26 cellular contexts compared by ENCODE assay signal in the genomic region with DNA sequence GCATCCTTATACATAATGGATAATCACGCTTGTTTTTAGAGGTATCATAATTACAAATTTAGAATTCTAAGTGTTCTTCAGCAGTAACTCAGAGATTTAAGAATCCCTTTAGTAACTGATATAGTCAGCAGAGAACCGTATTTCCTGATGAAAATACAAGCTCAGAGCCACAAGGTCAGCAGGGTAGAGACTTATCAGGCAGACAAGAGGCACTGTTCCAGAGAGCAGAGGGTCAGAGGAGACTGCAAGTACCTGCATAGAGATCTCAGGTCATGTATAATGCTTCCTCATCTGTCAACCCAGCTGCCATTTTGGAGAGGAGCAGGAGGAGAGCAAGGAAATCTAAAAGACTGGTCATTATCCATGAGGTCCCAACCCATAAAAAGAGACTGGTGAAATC.
DNase-seq lines count a peak whose midpoint lies in the region; ATAC-seq, FAIRE-seq and TF ChIP-seq lines count a peak whose summit lies in the region.
"Had no signal": no experiment of that assay in that cellular context is flagged by ENCODE, and none has a peak within 500 bp of the region (broad histone marks: within the 10 kb centered on the region; RNA-seq: fewer than 3 reads in every experiment).

No MANE protein-coding gene starts in this region.

- DNase-seq in cardiac muscle cell (ENCODE audit: low read depth in 1 of 2, low spot score in 1 of 2) (no peak), right atrium auricular region (ENCODE audit: low spot score) (no peak), right lobe of liver (peak in 1 of 3 donors; percentile 44), HepG2 (ENCODE audit: low spot score) (no peak), astrocyte (ENCODE audit: low read depth) (no peak), left lobe of liver (ENCODE audit: low spot score) (no peak), aorta (no peak)
- DNase-seq in CD8-positive, alpha-beta T cell = no peak
- DNase-seq: AML-193; CD4-positive, alpha-beta T cell; CD8-positive, alpha-beta memory T cell; COR-L47; DMS 273 treated with DMSO at 0.1 percent for 48 hours; DMS153; DMS53; DMS79; DND-41; EL; GDM1 had no signal

- no peaks in the 10 kb centered on the region for H3K27me3 ChIP-seq in cardiac muscle cell
- no peaks in the 10 kb centered on the region for H3K27me3 ChIP-seq in right atrium auricular region
- no peaks in the 10 kb centered on the region for H3K27me3 ChIP-seq in right lobe of liver
- H3K27me3 ChIP-seq in HepG2 (ENCODE audit: control insufficient read depth in 1 of 2, insufficient read depth in 2 of 2, low read length in 2 of 2) = no peaks in the 10 kb centered on the region
- H3K27me3 ChIP-seq in astrocyte (ENCODE audit: insufficient read depth, low read length) = no peaks in the 10 kb centered on the region
- no peaks in the 10 kb centered on the region for H3K27me3 ChIP-seq in aorta (ENCODE audit: control insufficient read depth in 1 of 2, insufficient read depth in 2 of 2, low read length in 1 of 2)
- H3K27me3 ChIP-seq in CD8-positive, alpha-beta T cell (ENCODE audit: insufficient read depth, low read length) = no peaks in the 10 kb centered on the region
- H3K27me3 ChIP-seq: BLaER1 treated with 17β-estradiol and CSF1 and Interleukin-3, amounts not matched to agents 10 nM and 100 nM had no signal

- H3K4me3 ChIP-seq in cardiac muscle cell (no peak overlapping the region), right atrium auricular region (no peak overlapping the region), right lobe of liver (no peak overlapping the region), HepG2 (replicated peaks in 1 of 3; ENCODE audit: insufficient read depth in 1 of 3, low read depth in 2 of 3, low read length in 3 of 3) (no peak overlapping the region), astrocyte (ENCODE audit: insufficient read depth, low read depth, low read length) (no peak overlapping the region), aorta (ENCODE audit: low read length in 2 of 2) (no peak overlapping the region)
- H3K4me3 ChIP-seq in CD8-positive, alpha-beta T cell (ENCODE audit: low read depth, low read length) = no peak overlapping the region
- H3K4me3 ChIP-seq: A549; BLaER1 treated with 17β-estradiol and CSF1 and Interleukin-3, amounts not matched to agents 10 nM and 100 nM; GM12878 had no signal

- no peaks in the 10 kb centered on the region for H3K4me1 Mint-ChIP-seq in astrocyte (ENCODE audit: low read depth, unreplicated experiment)
- H3K4me1 Mint-ChIP-seq in CD8-positive, alpha-beta T cell (ENCODE audit: low read depth) = no peaks in the 10 kb centered on the region
- H3K4me1 Mint-ChIP-seq: B cell; CD8-positive, alpha-beta memory T cell had no signal

- H3K27ac Mint-ChIP-seq in astrocyte (ENCODE audit: unreplicated experiment) = no peak overlapping the region
- no peak overlapping the region for H3K27ac Mint-ChIP-seq in CD8-positive, alpha-beta T cell
- H3K27ac Mint-ChIP-seq: B cell; CD4-positive, alpha-beta T cell; CD8-positive, alpha-beta memory T cell had no signal

- no peak overlapping the region for H3K4me3 Mint-ChIP-seq in astrocyte (ENCODE audit: unreplicated experiment)
- no peak overlapping the region for H3K4me3 Mint-ChIP-seq in CD8-positive, alpha-beta T cell
- H3K4me3 Mint-ChIP-seq: B cell; CD4-positive, alpha-beta T cell; CD8-positive, alpha-beta memory T cell had no signal

- no peaks in the 10 kb centered on the region for H3K27me3 Mint-ChIP-seq in astrocyte (ENCODE audit: low read depth, unreplicated experiment)
- H3K27me3 Mint-ChIP-seq in CD8-positive, alpha-beta T cell (ENCODE audit: low read depth) = no peaks in the 10 kb centered on the region
- H3K27me3 Mint-ChIP-seq: B cell; CD4-positive, alpha-beta T cell; CD8-positive, alpha-beta memory T cell had no signal

- CTCF ChIA-PET in HepG2 (lab: Yijun Ruan, JAX; ENCODE audit: low intra/inter-chr PET ratio, low total read pairs) = no interaction called here
- CTCF ChIA-PET in CD8-positive, alpha-beta T cell (lab: Charles Lee) = no interaction called here

- in situ Hi-C loops in HepG2 (cut with HindIII; ENCODE audit: extremely low pct_ligation_motif_present, low pct_unique_long_range_greater_than_20kb) = no loop called here

- TF ChIP-seq EP300 in HepG2 (IDR thresholded peaks at IDR 0.05; ENCODE audit: low read depth in 2 of 2, low read length in 2 of 2) (no peak), HepG2 (CRISPR knock-in tag; IDR thresholded peaks at IDR 0.05; ENCODE audit: borderline replicate concordance) (no peak)

- TF ChIP-seq RAD21 in HepG2 (CRISPR knock-in tag; IDR thresholded peaks at IDR 0.05) = no peak

- H3K27ac ChIP-seq in cardiac muscle cell = peak overlapping the region; percentile 38
- H3K27ac ChIP-seq in right atrium auricular region = no peak overlapping the region
- H3K27ac ChIP-seq in right lobe of liver = no peak overlapping the region
- H3K27ac ChIP-seq in HepG2 (ENCODE audit: extremely low read length, insufficient read depth, low read length) = no peak overlapping the region
- H3K27ac ChIP-seq in astrocyte (ENCODE audit: low read depth, low read length) = no peak overlapping the region
- H3K27ac ChIP-seq in aorta (ENCODE audit: low read depth in 1 of 2, low read length in 2 of 2) = no peak overlapping the region
- no peak overlapping the region for H3K27ac ChIP-seq in CD8-positive, alpha-beta T cell (ENCODE audit: low read depth, low read length)
- H3K27ac ChIP-seq: 22Rv1; A549; BLaER1 treated with 17β-estradiol and CSF1 and Interleukin-3, amounts not matched to agents 10 nM and 100 nM; C4-2B had no signal

- TF ChIP-seq POLR2A in right lobe of liver (IDR thresholded peaks at IDR 0.05) = no peak
- no peak for TF ChIP-seq POLR2A in HepG2 (IDR thresholded peaks at IDR 0.05; ENCODE audit: insufficient read depth in 1 of 2, low read depth in 2 of 2, low read length in 2 of 2)

- 27% methylated on average over 2 of the region's 2 CpGs for WGBS in right lobe of liver (ENCODE audit: insufficient coverage, low coverage, low lambda C conversion rate, missing lambda C conversion rate)
- WGBS in HepG2 (ENCODE audit: low lambda C conversion rate) = 0% methylated on average over 2 of the region's 2 CpGs
- WGBS in aorta, 2 donors = 68 to 87% methylated on average over 2 of the region's 2 CpGs

- no TSS peak for BruUV-seq in HepG2 (replicated peaks; lab: Mats Ljungman, UMichigan)

- no peak for FAIRE-seq in HepG2 (lab: Jason Lieb, UNC)
- peak; percentile 72 for FAIRE-seq in astrocyte (lab: Jason Lieb, UNC)
- FAIRE-seq: A549, GM12878, GM12892 had no signal

- H3K36me3 ChIP-seq in cardiac muscle cell (no peaks in the 10 kb centered on the region), right atrium auricular region (no peaks in the 10 kb centered on the region), right lobe of liver (no peaks in the 10 kb centered on the region), HepG2 (replicated peaks in 1 of 2; ENCODE audit: control insufficient read depth in 1 of 2, insufficient read depth in 2 of 2, low read length in 2 of 2) (no peaks in the 10 kb centered on the region), astrocyte (ENCODE audit: insufficient read depth, low read length) (no peaks in the 10 kb centered on the region), aorta (ENCODE audit: control insufficient read depth in 1 of 2, insufficient read depth in 2 of 2, low read length in 1 of 2) (no peaks in the 10 kb centered on the region)
- no peaks in the 10 kb centered on the region for H3K36me3 ChIP-seq in CD8-positive, alpha-beta T cell (ENCODE audit: insufficient read depth, low read length)
- H3K36me3 ChIP-seq: BLaER1 treated with 17β-estradiol and CSF1 and Interleukin-3, amounts not matched to agents 10 nM and 100 nM had no signal

- no peaks in the 10 kb centered on the region for H3K9me3 Mint-ChIP-seq in astrocyte (ENCODE audit: unreplicated experiment)
- no peaks in the 10 kb centered on the region for H3K9me3 Mint-ChIP-seq in CD8-positive, alpha-beta T cell
- H3K9me3 Mint-ChIP-seq: CD4-positive, alpha-beta T cell had no signal

- POLR2A ChIA-PET in HepG2 (lab: Yijun Ruan, JAX) = no interaction called here
- POLR2A ChIA-PET in CD8-positive, alpha-beta T cell (lab: Charles Lee) = no interaction called here

- H2AFZ ChIP-seq in HepG2 (ENCODE audit: low read length) (no peak overlapping the region), astrocyte (ENCODE audit: low read depth, low read length) (no peak overlapping the region)

- H3K4me1 ChIP-seq in cardiac muscle cell (ENCODE audit: low read depth) = no peaks in the 10 kb centered on the region
- H3K4me1 ChIP-seq in right atrium auricular region = no peaks in the 10 kb centered on the region
- H3K4me1 ChIP-seq in right lobe of liver = peaks cover 0 to 9% (median 0%) of the 10 kb centered on the region in 4 donors
- H3K4me1 ChIP-seq in HepG2 (ENCODE audit: insufficient read depth, low read length) = no peaks in the 10 kb centered on the region
- H3K4me1 ChIP-seq in astrocyte (ENCODE audit: insufficient read depth, low read length) = no peaks in the 10 kb centered on the region
- H3K4me1 ChIP-seq in aorta (ENCODE audit: control insufficient read depth in 1 of 2, insufficient read depth in 2 of 2, low read length in 2 of 2) = no peaks in the 10 kb centered on the region
- H3K4me1 ChIP-seq in CD8-positive, alpha-beta T cell (ENCODE audit: insufficient read depth, low read length) = no peaks in the 10 kb centered on the region
- H3K4me1 ChIP-seq: A549; BLaER1 treated with 17β-estradiol and CSF1 and Interleukin-3, amounts not matched to agents 10 nM and 100 nM had no signal

- H3K9ac ChIP-seq in HepG2 (ENCODE audit: insufficient read depth, low read depth, low read length) (no peak overlapping the region), astrocyte (ENCODE audit: low read length) (no peak overlapping the region)
- H3K9ac ChIP-seq: BLaER1 treated with 17β-estradiol and CSF1 and Interleukin-3, amounts not matched to agents 10 nM and 100 nM had no signal

- peak; percentile 50 to 80 (median 61) for ATAC-seq in right lobe of liver
- no peak for ATAC-seq in HepG2
- peak; percentile 77 for ATAC-seq in left lobe of liver
- no peak for ATAC-seq in aorta (ENCODE audit: low FRiP score)
- ATAC-seq in CD8-positive, alpha-beta T cell = no peak
- ATAC-seq: A549, GM12878 had no signal

- H3K4me2 ChIP-seq in HepG2 (ENCODE audit: low read depth, low read length) (no peak overlapping the region), astrocyte (ENCODE audit: low read length) (no peak overlapping the region)
- H3K4me2 ChIP-seq: A549; BLaER1 treated with 17β-estradiol and CSF1 and Interleukin-3, amounts not matched to agents 10 nM and 100 nM had no signal

- TF ChIP-seq CTCF in cardiac muscle cell (IDR thresholded peaks at IDR 0.05; ENCODE audit: low read depth, low read length) = no peak
- TF ChIP-seq CTCF in right atrium auricular region (IDR thresholded peaks at IDR 0.05) = no peak
- TF ChIP-seq CTCF in right lobe of liver (IDR thresholded peaks at IDR 0.05) = no peak
- TF ChIP-seq CTCF in HepG2 (CRISPR knock-in tag; IDR thresholded peaks at IDR 0.05) = no peak
- no peak for TF ChIP-seq CTCF in astrocyte (IDR thresholded peaks at IDR 0.05; ENCODE audit: insufficient read depth, low read depth, low read length)
- TF ChIP-seq CTCF in CD8-positive, alpha-beta T cell (IDR thresholded peaks at IDR 0.05) = no peak

- H4K20me1 ChIP-seq in HepG2 (ENCODE audit: insufficient read depth, low read length) (no peaks in the 10 kb centered on the region), astrocyte (ENCODE audit: insufficient read depth, low read length) (no peaks in the 10 kb centered on the region)
- H4K20me1 ChIP-seq: BLaER1 treated with 17β-estradiol and CSF1 and Interleukin-3, amounts not matched to agents 10 nM and 100 nM had no signal

- H3K79me2 ChIP-seq in HepG2 (ENCODE audit: insufficient read depth, low read length) (no peaks in the 10 kb centered on the region), astrocyte (ENCODE audit: insufficient read depth, low read length) (no peaks in the 10 kb centered on the region)

- H3K36me3 Mint-ChIP-seq in astrocyte (ENCODE audit: low read depth, unreplicated experiment) = no peaks in the 10 kb centered on the region
- H3K36me3 Mint-ChIP-seq in CD8-positive, alpha-beta T cell = no peaks in the 10 kb centered on the region
- H3K36me3 Mint-ChIP-seq: CD8-positive, alpha-beta memory T cell had no signal

- intact Hi-C loops in right lobe of liver (cut with DNase I) = no loop called here
- intact Hi-C loops in HepG2 (cut with micrococcal nuclease; ENCODE audit: unreplicated experiment) = no loop called here
- intact Hi-C loops in aorta (cut with DNase I) = no loop called here
- intact Hi-C loops in CD8-positive, alpha-beta T cell (cut with DNase I, micrococcal nuclease) = no loop called here

- no peaks in the 10 kb centered on the region for H3K9me3 ChIP-seq in cardiac muscle cell (ENCODE audit: low read depth)
- H3K9me3 ChIP-seq in right atrium auricular region = no peaks in the 10 kb centered on the region
- H3K9me3 ChIP-seq in right lobe of liver = no peaks in the 10 kb centered on the region
- no peaks in the 10 kb centered on the region for H3K9me3 ChIP-seq in HepG2 (ENCODE audit: low read length)
- no peaks in the 10 kb centered on the region for H3K9me3 ChIP-seq in astrocyte (ENCODE audit: insufficient read depth, low read depth, low read length)
- no peaks in the 10 kb centered on the region for H3K9me3 ChIP-seq in aorta (ENCODE audit: control insufficient read depth, low read length)
- H3K9me3 ChIP-seq in CD8-positive, alpha-beta T cell (ENCODE audit: low read length) = no peaks in the 10 kb centered on the region
- H3K9me3 ChIP-seq: A549 had no signal

Comparison
In these comparisons a context has a peak if more than half of its experiments do, and no peak if none do; other contexts are left out.
1. ATAC-seq: peak in right lobe of liver (4 of 4) and left lobe of liver (single experiment); none in HepG2 (single experiment), aorta (single experiment) and CD8-positive, alpha-beta T cell (single experiment).